24 cellular contexts compared by ENCODE assay signal in the genomic region with DNA sequence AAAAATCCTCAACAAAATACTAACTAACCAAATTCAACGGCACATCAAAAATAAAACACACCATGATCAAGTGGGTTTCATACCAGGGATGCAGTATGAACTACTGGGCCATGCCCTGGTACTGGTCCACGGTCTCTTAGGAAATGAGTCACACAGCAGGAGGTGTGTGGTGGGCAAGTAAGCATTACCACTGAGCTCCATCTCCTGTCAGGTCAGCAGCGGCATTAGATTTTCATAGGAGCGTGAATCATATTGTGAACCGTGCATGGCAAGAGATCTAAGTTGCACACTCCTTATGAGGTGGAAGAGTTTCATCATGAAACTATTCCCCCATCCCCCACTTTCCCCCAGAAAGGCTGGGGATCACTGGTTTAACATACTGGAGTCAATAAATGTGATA. TPM values are rescaled to one million over a fixed set of nuclear protein-coding genes. Genes with fewer than 3 reads are reported as not detected.
"Had no signal": no experiment of that assay in that cellular context is flagged by ENCODE, and none has a peak within 500 bp of the region (broad histone marks: within the 10 kb centered on the region; RNA-seq: fewer than 3 reads in every experiment).

No MANE protein-coding gene starts in this region.

- H3K4me3 Mint-ChIP-seq: mesothelial cell of epicardium; naive B cell; natural killer cell; nephron progenitor cell; neural progenitor cell; stimulated activated naive CD8-positive, alpha-beta T cell treated with anti-CD3 and anti-CD28 coated beads, Interleukin-15, Interleukin-2, amounts not matched to agents 100 ng/mL and 50 ng/mL, for 24 hours; type B pancreatic cell had no signal

- H3K4me1 Mint-ChIP-seq: naive B cell, nephron progenitor cell, neural progenitor cell had no signal

- ATAC-seq: natural killer cell, psoas muscle, right lobe of liver had no signal

- H3K4me1 ChIP-seq: left ventricle myocardium inferior, neural progenitor cell, parathyroid adenoma, psoas muscle, right lobe of liver, tibial nerve, uterus had no signal

- H3K79me2 ChIP-seq: parathyroid adenoma had no signal

- H2AFZ ChIP-seq: neural progenitor cell, parathyroid adenoma had no signal

- H3K27me3 ChIP-seq: right lobe of liver, tibial nerve, uterus had no signal

- H3K9ac ChIP-seq: neural progenitor cell, parathyroid adenoma had no signal

- H3K4me2 ChIP-seq: neural progenitor cell, smooth muscle cell had no signal

- H3K27ac ChIP-seq: left ventricle myocardium inferior, neural progenitor cell, neutrophil, parathyroid adenoma, psoas muscle, right lobe of liver, tibial nerve, uterus had no signal

- H3K4me3 ChIP-seq: left ventricle myocardium inferior, lung, neural progenitor cell, psoas muscle, right lobe of liver, smooth muscle cell, tibial nerve, uterus had no signal

- H3K9me3 ChIP-seq: uterus had no signal

- H3K36me3 Mint-ChIP-seq: mesothelial cell of epicardium, natural killer cell, type B pancreatic cell had no signal

- DNase-seq: hippocampal formation; kidney; left ventricle myocardium inferior; mesendoderm; naive B cell; natural killer cell; nephron progenitor cell; occipital lobe; psoas muscle; right lobe of liver; stimulated activated CD4-positive, alpha-beta T cell treated with anti-CD3 and anti-CD28 coated beads, Interleukin-2, amount 100 ng/mL, for 24 hours; stimulated activated CD4-positive, alpha-beta T cell treated with anti-CD3 and anti-CD28 coated beads, Interleukin-4, amount 100 ng/mL, for 1 hour; stimulated activated naive CD4-positive, alpha-beta T cell; uterus had no signal

- H3K27ac Mint-ChIP-seq: mesothelial cell of epicardium; natural killer cell; nephron progenitor cell; neural progenitor cell; stimulated activated naive CD8-positive, alpha-beta T cell treated with anti-CD3 and anti-CD28 coated beads, Interleukin-15, Interleukin-2, amounts not matched to agents 100 ng/mL and 50 ng/mL, for 24 hours; type B pancreatic cell had no signal

- H3K36me3 ChIP-seq: left ventricle myocardium inferior, neural progenitor cell, neutrophil, right lobe of liver, tibial nerve, uterus had no signal

RNA-seq across cellular contexts. Expression of a gene that starts 6.7 kb away (rescaled TPM):
- total RNA-seq: left ventricle myocardium inferior, mononuclear cell, natural killer cell, occipital lobe had no signal
